Comparison of ENCODE assay signal across 1 cellular context in genomic region chr1:22038036-22038435, GRCh38.
TF ChIP-seq lines count a peak whose summit lies in the region.

No MANE protein-coding gene starts in this region.

TF ChIP-seq in K562, 482 proteins besides CTCF, POLR2A, EP300 and RAD21 (continued from another document):
- no peak for TF ChIP-seq ZNF639 (CRISPR knock-in tag; conservative IDR thresholded peaks at IDR 0.05 in 1 of 2, IDR thresholded peaks at IDR 0.05 in 1 of 2)
- peak; percentile 63 for TF ChIP-seq NFE2 (IDR thresholded peaks at IDR 0.05; ENCODE audit: low read depth)
- TF ChIP-seq ZNF253 (CRISPR knock-in tag; conservative IDR thresholded peaks at IDR 0.05): no peak
- TF ChIP-seq PRPF4 (IDR thresholded peaks at IDR 0.05; ENCODE audit: insufficient read depth, low read depth, low read length, poor library complexity, severe bottlenecking): no peak
- no peak for TF ChIP-seq RBBP5 (IDR thresholded peaks at IDR 0.05; ENCODE audit: borderline replicate concordance, insufficient read depth, low read length, poor library complexity, severe bottlenecking)
- TF ChIP-seq ZBTB1 (CRISPR knock-in tag; IDR thresholded peaks at IDR 0.05; ENCODE audit: borderline replicate concordance, low read depth): no peak
- no peak for TF ChIP-seq ZNF280B (CRISPR knock-in tag; IDR thresholded peaks at IDR 0.05)
- no peak for TF ChIP-seq ASH1L (IDR thresholded peaks at IDR 0.05; ENCODE audit: borderline replicate concordance, low read depth, partially characterized antibody)
- TF ChIP-seq MIER1 (IDR thresholded peaks at IDR 0.05; ENCODE audit: low read depth): no peak
- no peak for TF ChIP-seq NR2C1 (IDR thresholded peaks at IDR 0.05)
- TF ChIP-seq NR2C1 (tag; IDR thresholded peaks at IDR 0.05): no peak
- TF ChIP-seq SMARCC2 (IDR thresholded peaks at IDR 0.05; ENCODE audit: low read depth): no peak
- no peak for TF ChIP-seq RHOXF2B (CRISPR knock-in tag; conservative IDR thresholded peaks at IDR 0.05)
- no peak for TF ChIP-seq ZNF146 (CRISPR knock-in tag; IDR thresholded peaks at IDR 0.05; ENCODE audit: unreplicated experiment)
- no peak for TF ChIP-seq DEAF1 (CRISPR knock-in tag; IDR thresholded peaks at IDR 0.05)
